Comparison of ENCODE assay signal across 13 cellular contexts in genomic region chr12:19234991-19235876, GRCh38.
A peak's percentile ranks its signal among the peaks of the same experiment; 100 is the strongest.
DNase-seq lines count a peak whose midpoint lies in the region; FAIRE-seq and TF ChIP-seq lines count a peak whose summit lies in the region.
"Had no signal": no experiment of that assay in that cellular context is flagged by ENCODE, and none has a peak within 500 bp of the region (broad histone marks: within the 10 kb centered on the region; RNA-seq: fewer than 3 reads in every experiment).

No MANE protein-coding gene starts in this region.

- H3K4me3 Mint-ChIP-seq in Calu3 (ENCODE audit: low read depth, unreplicated experiment) (no peak overlapping the region), neural crest cell (peak overlapping the region; percentile 74)
- H3K4me3 Mint-ChIP-seq: B cell; endodermal cell; T-helper 2 cell treated with Interferon-gamma antibody and Interleukin-4, amounts not matched to agents 5 μg/mL and 100 μg/mL, for 36 hours had no signal

- H3K36me3 Mint-ChIP-seq in Calu3 (ENCODE audit: insufficient read depth, unreplicated experiment) (no peaks in the 10 kb centered on the region), neural crest cell (ENCODE audit: low read depth) (no peaks in the 10 kb centered on the region)

- peak overlapping the region; percentile 35 for H3K27ac Mint-ChIP-seq in Calu3 (ENCODE audit: unreplicated experiment)
- H3K27ac Mint-ChIP-seq in neural crest cell (ENCODE audit: unreplicated experiment): peak overlapping the region; percentile 47
- H3K27ac Mint-ChIP-seq: B cell; endodermal cell; T-helper 2 cell treated with Interferon-gamma antibody and Interleukin-4, amounts not matched to agents 5 μg/mL and 100 μg/mL, for 36 hours had no signal

- H3K4me1 Mint-ChIP-seq in Calu3 (ENCODE audit: low read depth, unreplicated experiment): peaks cover 24% of the 10 kb centered on the region
- H3K4me1 Mint-ChIP-seq in neural crest cell: peaks cover 53% of the 10 kb centered on the region
- H3K4me1 Mint-ChIP-seq: B cell had no signal

- TF ChIP-seq CTCF in Calu3 (IDR thresholded peaks at IDR 0.05; ENCODE audit: unreplicated experiment): no peak
- TF ChIP-seq CTCF in neural crest cell (conservative IDR thresholded peaks at IDR 0.05): no peak

- H3K9me3 Mint-ChIP-seq in Calu3 (ENCODE audit: low read depth, unreplicated experiment): no peaks in the 10 kb centered on the region
- H3K9me3 Mint-ChIP-seq in neural crest cell: no peaks in the 10 kb centered on the region
- H3K9me3 Mint-ChIP-seq: T-helper 2 cell treated with Interferon-gamma antibody and Interleukin-4, amounts not matched to agents 5 μg/mL and 100 μg/mL, for 36 hours had no signal

- DNase-seq in Calu3: no peak
- peak; percentile 25 for DNase-seq in RCC 7860 (ENCODE audit: low spot score)
- peak; percentile 50 for DNase-seq in fibroblast of gingiva (ENCODE audit: low read depth)
- DNase-seq in neural crest cell (ENCODE audit: low read depth, low spot score): no peak
- no peak for DNase-seq in NCI-H2171 (lab: John Stamatoyannopoulos, UW)
- DNase-seq in islet precursor cell: no peak
- no peak for DNase-seq in midbrain (lab: John Stamatoyannopoulos, UW)
- no peak for DNase-seq in activated CD8-positive, alpha-beta memory T cell treated with anti-CD3 and anti-CD28 coated beads for 24 hours
- DNase-seq: DND-41, KG1 had no signal

- peak; percentile 78 for FAIRE-seq in RCC 7860 (lab: Jason Lieb, UNC)

- CTCF ChIA-PET in Calu3 (lab: Charles Lee): interaction anchor here (0.8 kb wide), 1 partner anchor 13 kb away, joined by 3 read pairs; no protein-coding TSS in a partner anchor

- intact Hi-C loops in Calu3 (cut with micrococcal nuclease; ENCODE audit: unreplicated experiment): no loop called here

- no TSS peak for BruUV-seq in Calu3 (replicated peaks; lab: Mats Ljungman, UMichigan)

- H3K27me3 Mint-ChIP-seq in Calu3 (ENCODE audit: unreplicated experiment) (no peaks in the 10 kb centered on the region), neural crest cell (ENCODE audit: low read depth) (no peaks in the 10 kb centered on the region)
- H3K27me3 Mint-ChIP-seq: B cell had no signal

Comparison
In these comparisons a context has a peak if more than half of its experiments do, and no peak if none do; other contexts are left out.
1. DNase-seq: peak in RCC 7860 (single experiment) and fibroblast of gingiva (single experiment); none in Calu3 (single experiment), neural crest cell (single experiment), NCI-H2171 (single experiment), islet precursor cell (single experiment), midbrain (single experiment) and activated CD8-positive, alpha-beta memory T cell treated with anti-CD3 and anti-CD28 coated beads for 24 hours (single experiment).